In the genomic region with DNA sequence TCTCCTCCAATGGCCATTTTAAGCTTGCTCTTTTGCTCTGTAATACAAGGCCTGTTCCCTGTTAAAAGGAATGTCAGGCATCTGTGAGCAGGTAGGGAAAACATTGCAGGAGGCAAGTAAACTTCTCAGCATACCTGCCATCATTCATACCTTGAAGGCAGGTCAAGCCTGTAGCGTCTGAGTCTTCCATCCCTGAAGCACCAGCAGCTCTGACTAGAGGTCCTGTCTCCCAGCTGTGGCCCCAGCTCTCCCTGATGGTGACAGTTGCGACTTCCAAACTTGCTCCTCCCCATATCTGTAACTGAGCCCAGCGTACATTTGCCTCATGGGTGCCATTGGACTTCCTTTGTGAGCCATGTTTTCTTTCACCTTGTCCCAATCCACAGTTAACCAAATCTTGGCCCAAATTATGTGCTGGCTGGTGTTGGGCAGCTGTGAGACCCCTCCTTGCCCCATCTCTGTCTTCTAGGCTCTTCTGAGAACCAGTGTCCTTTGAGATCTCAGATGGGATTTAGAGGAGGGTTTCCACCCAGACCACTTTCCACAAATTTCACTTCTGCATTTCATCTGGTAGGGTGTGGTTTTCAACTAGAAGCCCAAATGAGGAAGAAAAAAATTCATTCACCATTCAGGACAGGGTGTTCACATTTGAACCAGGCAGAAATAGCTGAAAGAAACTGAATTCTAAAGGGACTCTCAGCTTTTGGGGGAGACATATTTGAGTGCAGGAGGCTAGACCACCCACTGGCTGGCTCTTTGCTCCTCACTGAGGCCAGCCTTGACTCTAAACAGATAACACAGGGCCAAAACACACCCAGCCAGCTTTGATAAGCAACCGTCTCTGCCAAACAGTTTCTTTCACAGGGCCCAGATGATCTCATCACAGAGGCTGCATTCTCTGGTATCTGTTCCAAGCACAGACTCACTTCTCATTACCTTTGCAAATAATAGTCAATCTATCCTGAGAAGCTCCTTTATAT, we compare ENCODE assay signal across 11 cellular contexts. TPM values are rescaled to one million over a fixed set of nuclear protein-coding genes. Genes with fewer than 3 reads are reported as not detected.
DNase-seq lines count a peak whose midpoint lies in the region; ATAC-seq and TF ChIP-seq lines count a peak whose summit lies in the region.
"Had no signal": no experiment of that assay in that cellular context is flagged by ENCODE, and none has a peak within 500 bp of the region (broad histone marks: within the 10 kb centered on the region; RNA-seq: fewer than 3 reads in every experiment).

No MANE protein-coding gene starts in this region.

- H4K5ac ChIP-seq in IMR-90 (ENCODE audit: low read depth, low read length), result no peak overlapping the region

- TF ChIP-seq CTCF in IMR-90 (conservative IDR thresholded peaks at IDR 0.05; ENCODE audit: low read depth, low read length), result no peak
- TF ChIP-seq CTCF in omental fat pad (IDR thresholded peaks at IDR 0.05), result no peak

- H2AFZ ChIP-seq in IMR-90 (replicated peaks; ENCODE audit: low read length, poor library complexity), result no peak overlapping the region

- H2BK15ac ChIP-seq in IMR-90 (ENCODE audit: low read depth, low read length), result no peak overlapping the region

- no peak overlapping the region for H4K8ac ChIP-seq in IMR-90 (ENCODE audit: low read depth in 2 of 2, low read length in 2 of 2)

- H2AK9ac ChIP-seq in IMR-90 (replicated peaks; ENCODE audit: low read depth, low read length, poor library complexity), result no peak overlapping the region

- ATAC-seq in GM18511 (IDR thresholded peaks at IDR 0.05; ENCODE audit: unreplicated experiment) (peak; percentile 82), IMR-90 (ENCODE audit: low read depth) (peak; percentile 51), omental fat pad (ENCODE audit: low FRiP score) (peak; percentile 33)
- ATAC-seq in activated T-cell treated with anti-CD3 and anti-CD28 coated beads, Interleukin-2, amount 50 U/mL, for 72 hours (replicated peaks in 1 of 2), result no peak
- ATAC-seq in activated T-cell treated with anti-CD3 and anti-CD28 coated beads, Interleukin-2, amount 50 U/mL, for 4 hours, result no peak

- H2BK120ac ChIP-seq in IMR-90 (ENCODE audit: low read depth, low read length), result no peak overlapping the region

- no peaks in the 10 kb centered on the region for H4K20me1 ChIP-seq in IMR-90 (ENCODE audit: insufficient read depth, low read length)

- no peaks in the 10 kb centered on the region for H3K4me1 ChIP-seq in IMR-90 (ENCODE audit: control insufficient read depth, insufficient read depth, low read length)

- no peak overlapping the region for H3K27ac Mint-ChIP-seq in activated T-cell treated with anti-CD3 and anti-CD28 coated beads, Interleukin-2, amount 50 U/mL, for 72 hours
- H3K27ac Mint-ChIP-seq: natural killer cell treated with Interleukin-12 subunit alpha and Interleukin-12 subunit beta and Interleukin-15 and Interleukin-18, amount 100 ng/mL, for 72 hours had no signal

- no peaks in the 10 kb centered on the region for H3K79me1 ChIP-seq in IMR-90 (ENCODE audit: low read depth in 1 of 2, low read length in 2 of 2)

- no peak overlapping the region for H2AK5ac ChIP-seq in IMR-90 (ENCODE audit: low read depth, low read length)

- H3K56ac ChIP-seq in IMR-90 (ENCODE audit: extremely low read depth, insufficient read depth, low read length), result no peak overlapping the region

- 100% methylated on average over 1 of the region's 4 CpGs; no CpG with 5 or more reads in 1 of the 2 experiments for WGBS in IMR-90 (ENCODE audit: extremely low coverage in 2 of 2, insufficient read length in 1 of 2), 2 experiments

- BruUV-seq in IMR-90 (replicated peaks; lab: Mats Ljungman, UMichigan), result no TSS peak

- intact Hi-C loops in IMR-90 (cut with micrococcal nuclease), result no loop called here

- POLR2A ChIA-PET in IMR-90 (lab: Charles Lee; ENCODE audit: unreplicated experiment), result no interaction called here
- POLR2A ChIA-PET in HEK293T (lab: Yijun Ruan, JAX), result interaction anchor here (1.0 to 1.9 kb wide), 2 partner anchors 8 to 9 kb away, joined by 9 to 13 read pairs; no protein-coding TSS in a partner anchor

- peaks cover 11% of the 10 kb centered on the region for H3K4me1 Mint-ChIP-seq in activated T-cell treated with anti-CD3 and anti-CD28 coated beads, Interleukin-2, amount 50 U/mL, for 72 hours (ENCODE audit: low read depth)
- H3K4me1 Mint-ChIP-seq in activated T-cell treated with anti-CD3 and anti-CD28 coated beads, Interleukin-2, amount 50 U/mL, for 4 hours (ENCODE audit: low read depth), result peaks cover 4% of the 10 kb centered on the region

- H3K4me3 ChIP-seq in IMR-90 (ENCODE audit: insufficient read depth, low read depth, low read length), result no peak overlapping the region
- H3K4me3 ChIP-seq: esophagus squamous epithelium had no signal

- H3K4me2 ChIP-seq in IMR-90 (ENCODE audit: low read depth, low read length), result no peak overlapping the region

- no peaks in the 10 kb centered on the region for H3K36me3 ChIP-seq in IMR-90 (ENCODE audit: control insufficient read depth, insufficient read depth, low read length)
- H3K36me3 ChIP-seq: esophagus squamous epithelium had no signal

- no peaks in the 10 kb centered on the region for H3K9me3 ChIP-seq in IMR-90 (ENCODE audit: control insufficient read depth, insufficient read depth, low read length)
- H3K9me3 ChIP-seq: esophagus squamous epithelium had no signal

- H3K18ac ChIP-seq in IMR-90 (ENCODE audit: low read depth, low read length), result no peak overlapping the region

- no peak overlapping the region for H3K4ac ChIP-seq in IMR-90 (ENCODE audit: low read depth, low read length)

- TF ChIP-seq RAD21 in IMR-90 (IDR thresholded peaks at IDR 0.05; ENCODE audit: low read length), result no peak

- no peak overlapping the region for H3K14ac ChIP-seq in IMR-90 (replicated peaks; ENCODE audit: low read depth, low read length)

- no peak overlapping the region for H3K23ac ChIP-seq in IMR-90 (ENCODE audit: low read depth, low read length)

- H3K9me1 ChIP-seq in IMR-90 (ENCODE audit: insufficient read depth, low read length), result no peaks in the 10 kb centered on the region

- peaks cover 12% of the 10 kb centered on the region for H3K27me3 Mint-ChIP-seq in activated T-cell treated with anti-CD3 and anti-CD28 coated beads, Interleukin-2, amount 50 U/mL, for 72 hours (ENCODE audit: low read depth)
- peaks cover 5% of the 10 kb centered on the region for H3K27me3 Mint-ChIP-seq in activated T-cell treated with anti-CD3 and anti-CD28 coated beads, Interleukin-2, amount 50 U/mL, for 4 hours (ENCODE audit: low read depth)

- DNase-seq in IMR-90 (peak; percentile 46), amniotic epithelial cell (ENCODE audit: low read depth) (peak; percentile 46), omental fat pad (ENCODE audit: low spot score) (no peak), HEK293T (ENCODE audit: extremely low spot score) (no peak), NCI-H1694 (lab: John Stamatoyannopoulos, UW) (no peak)
- no peak for DNase-seq in activated T-cell treated with anti-CD3 and anti-CD28 coated beads, Interleukin-2, amount 50 U/mL, for 72 hours
- no peak for DNase-seq in activated T-cell treated with anti-CD3 and anti-CD28 coated beads, Interleukin-2, amount 50 U/mL, for 4 hours
- DNase-seq: esophagus squamous epithelium; stimulated activated CD8-positive, alpha-beta memory T cell treated with anti-CD3 and anti-CD28 coated beads, Interleukin-4, amount 100 ng/mL, for 48 hours had no signal

- H3K9me3 Mint-ChIP-seq in activated T-cell treated with anti-CD3 and anti-CD28 coated beads, Interleukin-2, amount 50 U/mL, for 72 hours, result no peaks in the 10 kb centered on the region
- H3K9me3 Mint-ChIP-seq in activated T-cell treated with anti-CD3 and anti-CD28 coated beads, Interleukin-2, amount 50 U/mL, for 4 hours, result no peaks in the 10 kb centered on the region
- H3K9me3 Mint-ChIP-seq: natural killer cell treated with Interleukin-12 subunit alpha and Interleukin-12 subunit beta and Interleukin-15 and Interleukin-18, amount 100 ng/mL, for 72 hours had no signal

- H2BK5ac ChIP-seq in IMR-90 (ENCODE audit: low read depth, low read length, poor library complexity, severe bottlenecking), result no peak overlapping the region

- no peak for TF ChIP-seq POLR2A in IMR-90 (IDR thresholded peaks at IDR 0.05; ENCODE audit: low read depth, low read length)

- H3K9ac ChIP-seq in IMR-90 (ENCODE audit: low read depth, low read length), result no peak overlapping the region

- H3K27ac ChIP-seq in IMR-90 (ENCODE audit: insufficient read depth, low read length), result no peak overlapping the region
- H3K27ac ChIP-seq: esophagus squamous epithelium had no signal

- no peak overlapping the region for H4K91ac ChIP-seq in IMR-90 (ENCODE audit: insufficient read depth, low read depth, low read length)

- H3K36me3 Mint-ChIP-seq in activated T-cell treated with anti-CD3 and anti-CD28 coated beads, Interleukin-2, amount 50 U/mL, for 72 hours (ENCODE audit: insufficient read depth in 2 of 2), result no peaks in the 10 kb centered on the region
- H3K36me3 Mint-ChIP-seq in activated T-cell treated with anti-CD3 and anti-CD28 coated beads, Interleukin-2, amount 50 U/mL, for 4 hours (ENCODE audit: insufficient read depth), result no peaks in the 10 kb centered on the region
- H3K36me3 Mint-ChIP-seq: natural killer cell treated with Interleukin-12 subunit alpha and Interleukin-12 subunit beta and Interleukin-15 and Interleukin-18, amount 100 ng/mL, for 72 hours had no signal

- H3K4me3 Mint-ChIP-seq in activated T-cell treated with anti-CD3 and anti-CD28 coated beads, Interleukin-2, amount 50 U/mL, for 72 hours, result no peak overlapping the region
- no peak overlapping the region for H3K4me3 Mint-ChIP-seq in activated T-cell treated with anti-CD3 and anti-CD28 coated beads, Interleukin-2, amount 50 U/mL, for 4 hours
- H3K4me3 Mint-ChIP-seq: natural killer cell treated with Interleukin-12 subunit alpha and Interleukin-12 subunit beta and Interleukin-15 and Interleukin-18, amount 100 ng/mL, for 72 hours had no signal

- CTCF ChIA-PET in IMR-90 (lab: Yijun Ruan, JAX), result interaction anchor here (1.1 to 3.4 kb wide), 3 partner anchors 51 to 431 kb away, joined by 5 to 46 read pairs (median 6); no protein-coding TSS in a partner anchor
- CTCF ChIA-PET in HEK293T (lab: Yijun Ruan, JAX), result interaction anchor here (0.6 to 3.7 kb wide), 9 partner anchors 9 to 431 kb away, joined by 3 to 71 read pairs (median 3); no protein-coding TSS in a partner anchor

- no peak overlapping the region for H2BK20ac ChIP-seq in IMR-90 (ENCODE audit: low read depth, low read length)

- in situ Hi-C loops in IMR-90 (cut with MboI; ENCODE audit: low sequenced_read_pairs), result loop anchor here (5.0 kb wide), 2 partner anchors 51 to 431 kb away; no protein-coding TSS in a partner anchor

- peaks cover under 1% of the 10 kb centered on the region; the same call in 1 of the 2 replicates for H3K27me3 ChIP-seq in IMR-90 (ENCODE audit: control insufficient read depth, insufficient read depth, low read length)
- H3K27me3 ChIP-seq: esophagus squamous epithelium had no signal

- dilution Hi-C loops in IMR-90 (cut with HindIII; ENCODE audit: low sequenced_read_pairs, unreplicated experiment), result no loop called here

RNA-seq across cellular contexts. Expression of a gene that starts 32.6 kb away (rescaled TPM):
- total RNA-seq in IMR-90 (2012; rRNA removed), result 0.18 and 0.28 TPM in 2 replicates
- 0.09 and 0.27 TPM in 2 replicates for polyA plus RNA-seq in IMR-90 (2012; rRNA removed)
- polyA plus RNA-seq in IMR-90 (2012; cell fraction: cytosol; rRNA removed), result 0.05 TPM in 1 of 2 replicates, not detected in the other
- not detected in 2 replicates for polyA plus RNA-seq in IMR-90 (2012; cell fraction: nucleus; rRNA removed; ENCODE audit: low replicate concordance)
- total RNA-seq in omental fat pad, result under 1 TPM in 1 of 4 donors, not detected in 3; 0.46 TPM
- 1 to 10 TPM in 1 of 2 donors, not detected in 1; 1.4 TPM for total RNA-seq in activated T-cell treated with anti-CD3 and anti-CD28 coated beads, Interleukin-2, amount 50 U/mL, for 72 hours
- 1 to 10 TPM in 1 of 3 donors, under 1 TPM in 2; 0.51 to 1.0 (median 0.90) TPM for total RNA-seq in activated T-cell treated with anti-CD3 and anti-CD28 coated beads, Interleukin-2, amount 50 U/mL, for 4 hours

Comparison
In these comparisons a context has a peak if more than half of its experiments do, and no peak if none do; other contexts are left out.
1. ATAC-seq: peak in GM18511 (single experiment), IMR-90 (single experiment) and omental fat pad (single experiment); none in activated T-cell treated with anti-CD3 and anti-CD28 coated beads, Interleukin-2, amount 50 U/mL, for 72 hours (0 of 2) and activated T-cell treated with anti-CD3 and anti-CD28 coated beads, Interleukin-2, amount 50 U/mL, for 4 hours (0 of 2).
2. DNase-seq: peak in IMR-90 (single experiment) and amniotic epithelial cell (single experiment); none in omental fat pad (single experiment), activated T-cell treated with anti-CD3 and anti-CD28 coated beads, Interleukin-2, amount 50 U/mL, for 72 hours (0 of 2), activated T-cell treated with anti-CD3 and anti-CD28 coated beads, Interleukin-2, amount 50 U/mL, for 4 hours (single experiment), HEK293T (single experiment) and NCI-H1694 (single experiment).